1 cellular context compared by ENCODE assay signal in the genomic region with DNA sequence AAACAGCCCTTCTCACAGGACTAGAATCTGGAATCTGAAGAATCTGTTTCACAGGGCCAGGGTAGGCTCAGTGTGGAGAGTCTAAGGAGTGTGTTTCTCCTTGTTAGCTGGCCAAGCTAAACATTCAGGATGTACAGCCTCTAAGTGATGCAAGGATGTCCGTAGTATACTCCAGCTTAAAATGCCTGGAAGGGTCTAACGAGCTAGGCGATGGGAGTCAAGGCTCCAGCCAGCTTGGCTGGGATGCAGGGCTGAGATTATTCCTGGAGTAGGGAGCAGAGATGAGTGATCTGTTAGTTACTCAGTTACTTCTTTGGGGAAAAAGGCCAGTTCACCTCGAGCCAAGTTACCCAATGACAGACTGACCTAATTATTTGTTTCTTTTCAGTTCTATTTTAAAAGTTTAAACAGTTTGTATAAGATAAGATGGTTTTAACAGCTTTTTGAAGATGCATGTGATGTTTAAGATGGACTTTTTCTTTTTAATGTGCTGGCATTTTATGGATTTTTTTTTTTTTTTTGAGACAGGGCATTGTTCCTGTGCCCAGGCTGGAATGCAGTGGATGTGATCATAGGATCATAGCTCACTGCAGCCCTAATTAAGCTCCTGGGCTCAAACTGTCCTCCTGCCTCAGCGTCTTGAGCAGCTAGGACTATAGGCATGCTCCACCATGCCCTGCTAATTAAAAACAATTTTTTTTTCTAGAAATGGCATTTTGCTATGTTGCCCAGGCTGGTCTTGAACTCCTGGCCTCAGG.
TF ChIP-seq lines count a peak whose summit lies in the region.

No MANE protein-coding gene starts in this region.

TF ChIP-seq in liver, 16 proteins besides CTCF, POLR2A, EP300 and RAD21 (continued from another document):
- TF ChIP-seq ZBTB33 (IDR thresholded peaks at IDR 0.05), result no peak
- TF ChIP-seq FOXA2 (IDR thresholded peaks at IDR 0.05), result no peak
- no peak for TF ChIP-seq TAF1 (conservative IDR thresholded peaks at IDR 0.05)
- no peak for TF ChIP-seq FOXA1 (IDR thresholded peaks at IDR 0.05)
- TF ChIP-seq SP1 (IDR thresholded peaks at IDR 0.05), result no peak
